In the genomic region with DNA sequence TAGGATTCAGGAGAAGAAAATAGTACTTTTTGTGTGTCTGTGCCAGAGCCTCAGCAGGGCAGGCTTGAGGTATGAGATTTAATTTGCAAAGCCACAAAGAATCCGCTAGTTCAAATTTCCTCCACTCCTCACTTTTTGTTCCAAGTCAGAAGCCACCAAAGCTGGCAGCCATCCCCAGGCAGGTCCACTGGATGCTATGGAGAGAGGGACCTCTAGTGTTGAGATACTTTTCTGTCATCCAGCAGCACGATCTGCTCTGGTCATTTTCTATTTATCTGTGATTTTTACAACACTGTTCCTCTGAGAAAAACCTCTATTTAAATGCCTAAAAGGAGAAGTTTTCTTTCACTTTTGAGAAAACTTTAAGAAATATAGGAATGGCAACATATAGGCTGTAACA, we compare ENCODE assay signal across 8 cellular contexts.
DNase-seq lines count a peak whose midpoint lies in the region; ATAC-seq and TF ChIP-seq lines count a peak whose summit lies in the region.

No MANE protein-coding gene starts in this region.

- TF ChIP-seq CTCF in Panc1 (IDR thresholded peaks at IDR 0.05): peak; percentile 43

- peak; percentile 39 for DNase-seq in DMS 273 treated with DMSO at 0.1 percent for 48 hours (lab: John Stamatoyannopoulos, UW)
- peak; percentile 30 for DNase-seq in HT-29 (ENCODE audit: low spot score)
- DNase-seq in Panc1 (ENCODE audit: low read depth, low spot score): no peak
- peak; percentile 28 for DNase-seq in epidermal melanocyte (ENCODE audit: insufficient read length, low spot score)
- DNase-seq in middle frontal gyrus (ENCODE audit: extremely low spot score, low spot score): peak; percentile 76
- DNase-seq in GDM1 (lab: John Stamatoyannopoulos, UW): no peak
- no peak for DNase-seq in stimulated activated CD4-positive, alpha-beta T cell treated with anti-CD3 and anti-CD28 coated beads, Interleukin-2, amount 100 ng/mL, for 48 hours

- H3K36me3 ChIP-seq in Panc1 (ENCODE audit: control insufficient read depth, insufficient read depth, low read length): no peaks in the 10 kb centered on the region

- no TSS peak for BruUV-seq in Panc1 (replicated peaks; lab: Mats Ljungman, UMichigan)

- no peak overlapping the region for H3K27ac ChIP-seq in Panc1 (ENCODE audit: low read length)

- POLR2A ChIA-PET in Panc1 (lab: Charles Lee): no interaction called here

- CTCF ChIA-PET in Panc1 (lab: Charles Lee): no interaction called here

- intact Hi-C loops in Panc1 (cut with micrococcal nuclease; ENCODE audit: unreplicated experiment): loop anchor here (10.0 kb wide), 1 partner anchor 284 kb away; no protein-coding TSS in a partner anchor

- H3K9me3 ChIP-seq in Panc1 (ENCODE audit: control insufficient read depth, insufficient read depth, low read depth, low read length): no peaks in the 10 kb centered on the region

- H3K4me3 ChIP-seq in Panc1 (ENCODE audit: low read depth in 2 of 2, low read length in 2 of 2): no peak overlapping the region

- in situ Hi-C loops in Panc1 (cut with HindIII; ENCODE audit: low pct_unique_long_range_greater_than_20kb, low sequenced_read_pairs): no loop called here

- H3K4me1 ChIP-seq in Panc1 (ENCODE audit: control insufficient read depth, insufficient read depth, low read length): no peaks in the 10 kb centered on the region

- H3K27me3 ChIP-seq in Panc1 (ENCODE audit: control insufficient read depth, insufficient read depth, low read length): no peaks in the 10 kb centered on the region

- ATAC-seq in Panc1 (no peak), HG02642 (IDR thresholded peaks at IDR 0.05; ENCODE audit: poor library complexity, unreplicated experiment) (no peak)

Comparison
In these comparisons a context has a peak if more than half of its experiments do, and no peak if none do; other contexts are left out.
1. DNase-seq: peak in DMS 273 treated with DMSO at 0.1 percent for 48 hours (single experiment), HT-29 (single experiment), epidermal melanocyte (single experiment) and middle frontal gyrus (single experiment); none in Panc1 (single experiment), GDM1 (single experiment) and stimulated activated CD4-positive, alpha-beta T cell treated with anti-CD3 and anti-CD28 coated beads, Interleukin-2, amount 100 ng/mL, for 48 hours (0 of 2).